In genomic region chr6:28136585-28137457, GRCh38 we compare ENCODE assay signal across 8 cellular contexts. TPM values are rescaled to one million over a fixed set of nuclear protein-coding genes. Genes with fewer than 3 reads are reported as not detected.
DNase-seq lines count a peak whose midpoint lies in the region; ATAC-seq, FAIRE-seq and TF ChIP-seq lines count a peak whose summit lies in the region.

No MANE protein-coding gene starts in this region.

- DNase-seq in AG04450 (ENCODE audit: low read depth, low spot score) (peak; percentile 94), NCI-H345 (lab: John Stamatoyannopoulos, UW) (peak; percentile 91), cerebellar cortex (ENCODE audit: low spot score) (peak; percentile 96), keratinocyte (ENCODE audit: low read depth, low spot score) (no peak)
- DNase-seq in stimulated activated CD4-positive, alpha-beta T cell treated with anti-CD3 and anti-CD28 coated beads, Interleukin-12 subunit alpha, Interleukin-12 subunit beta, amount 100 ng/mL, for 4 hours: peak; percentile 69

- H3K9ac ChIP-seq in keratinocyte (ENCODE audit: control insufficient read depth, extremely low read depth, insufficient read depth, low read length): peak overlapping the region; percentile 84

- H4K20me1 ChIP-seq in keratinocyte (ENCODE audit: control insufficient read depth, extremely low read depth, insufficient read depth, low read length): no peaks in the 10 kb centered on the region

- peak overlapping the region; percentile 92 for H3K4me2 ChIP-seq in keratinocyte (ENCODE audit: control insufficient read depth, extremely low read depth, insufficient read depth, low read depth, low read length)

- no peaks in the 10 kb centered on the region; the same call in 1 of the 2 replicates for H3K9me3 ChIP-seq in AG04450 (ENCODE audit: control insufficient read depth, insufficient read depth, low read length)
- H3K9me3 ChIP-seq in keratinocyte (ENCODE audit: control insufficient read depth, low read depth, low read length): no peaks in the 10 kb centered on the region

- CTCF ChIA-PET in AG04450 (lab: Charles Lee): interaction anchor here (0.6 to 1.0 kb wide), 3 partner anchors 32 to 297 kb away, joined by 4 to 6 read pairs (median 5); no protein-coding TSS in a partner anchor

- no peak for TF ChIP-seq CTCF in AG04450 (IDR thresholded peaks at IDR 0.05; ENCODE audit: low read depth, low read length)
- no peak for TF ChIP-seq CTCF in keratinocyte (optimal IDR thresholded peaks at IDR 0.05 in 1 of 3, IDR thresholded peaks at IDR 0.05 in 1 of 3, conservative IDR thresholded peaks at IDR 0.05 in 1 of 3; ENCODE audit: extremely low read depth in 1 of 3, insufficient read depth in 2 of 3, low read length in 3 of 3)

- H3K27ac ChIP-seq in AG04450 (ENCODE audit: low read depth, low read length) (peak overlapping the region; percentile 87), keratinocyte (ENCODE audit: control insufficient read depth, insufficient read depth, low read length) (peak overlapping the region; percentile 61)

- H2AFZ ChIP-seq in keratinocyte (ENCODE audit: control insufficient read depth, low read length): peak overlapping the region; percentile 94

- no peaks in the 10 kb centered on the region for H3K36me3 ChIP-seq in keratinocyte (ENCODE audit: control insufficient read depth in 2 of 2, extremely low read depth in 1 of 2, insufficient read depth in 2 of 2, low read length in 2 of 2)

- H3K27me3 ChIP-seq in AG04450 (ENCODE audit: control insufficient read depth, insufficient read depth, low read length): no peaks in the 10 kb centered on the region
- H3K27me3 ChIP-seq in keratinocyte (ENCODE audit: control insufficient read depth, extremely low read depth, insufficient read depth, low read length): no peaks in the 10 kb centered on the region

- peaks cover 24% of the 10 kb centered on the region for H3K79me2 ChIP-seq in keratinocyte (ENCODE audit: control insufficient read depth, insufficient read depth, low read length)

- no peaks in the 10 kb centered on the region for H3K9me1 ChIP-seq in keratinocyte (ENCODE audit: control insufficient read depth, extremely low read depth, insufficient read depth, low read length)

- POLR2A ChIA-PET in AG04450 (lab: Yijun Ruan, JAX): interaction anchor here (0.6 to 1.5 kb wide), 4 partner anchors 32 to 219 kb away, joined by 3 to 8 read pairs (median 4); no protein-coding TSS in a partner anchor

- FAIRE-seq in keratinocyte (lab: Jason Lieb, UNC): no peak

- H3K4me3 ChIP-seq in AG04450 (ENCODE audit: low read depth, low read length) (peak overlapping the region; percentile 86), keratinocyte (ENCODE audit: control insufficient read depth in 2 of 3, extremely low read depth in 1 of 3, insufficient read depth in 2 of 3, low read depth in 1 of 3, low read length in 3 of 3) (peak overlapping the region; percentile 76 to 93 (median 79))

- ATAC-seq in GM18909 (IDR thresholded peaks at IDR 0.05; ENCODE audit: poor library complexity, unreplicated experiment) (peak; percentile 63), HG03175 (IDR thresholded peaks at IDR 0.05; ENCODE audit: unreplicated experiment) (peak; percentile 64)
- peak; percentile 35 to 44 for ATAC-seq in activated CD4-positive, CD25-positive, alpha-beta regulatory T cell treated with anti-CD3 and anti-CD28 coated beads, Interleukin-2, amount 50 U/mL, for 24 hours

- H3K4me1 ChIP-seq in keratinocyte (ENCODE audit: control insufficient read depth, extremely low read depth, insufficient read depth, low read length): peaks cover 13% of the 10 kb centered on the region

- dilution Hi-C loops in keratinocyte (cut with MboI; ENCODE audit: extremely low pct_ligation_motif_present, low sequenced_read_pairs): no loop called here

RNA-seq across cellular contexts. Expression of gene ZKSCAN8, which starts 4.9 kb away (rescaled TPM):
- polyA plus RNA-seq in AG04450 (2011; rRNA removed) (11.5 and 15.0 TPM in 2 replicates), keratinocyte (5.4 to 6.4 TPM (median 5.7 TPM) in 3 replicates)
- 30.4 and 33.3 TPM in 2 replicates for polyA minus RNA-seq in AG04450 (2011; rRNA and poly(A)+ RNA removed)
- polyA plus RNA-seq in keratinocyte (2011; ENCODE audit: low read depth): 2.1 TPM
- 2.0 and 3.8 TPM in 2 replicates for polyA plus RNA-seq in keratinocyte (2011; cell fraction: cytosol; rRNA removed)
- 21.5 TPM in 2 replicates for polyA plus RNA-seq in keratinocyte (2011; cell fraction: nucleus; rRNA removed)
- polyA plus RNA-seq in keratinocyte (2012; ENCODE audit: low replicate concordance): 3.4 and 3.8 TPM in 2 replicates
- polyA minus RNA-seq in keratinocyte: 4.3 to 14.8 TPM (median 10.7 TPM) in 3 replicates
- 4.0 TPM for polyA minus RNA-seq in keratinocyte (2011; cell fraction: cytosol; rRNA and poly(A)+ RNA removed)
- 8.9 and 19.5 TPM in 2 replicates for polyA minus RNA-seq in keratinocyte (2011; cell fraction: nucleus; rRNA and poly(A)+ RNA removed)

RNA-seq across cellular contexts. Expression of gene ZSCAN16, which starts 12.4 kb away (rescaled TPM):
- polyA plus RNA-seq in AG04450 (2011; rRNA removed) (2.7 and 3.2 TPM in 2 replicates), keratinocyte (0.99 to 1.5 TPM (median 1.0 TPM) in 3 replicates)
- 3.0 and 3.6 TPM in 2 replicates for polyA minus RNA-seq in AG04450 (2011; rRNA and poly(A)+ RNA removed)
- 3.9 TPM for polyA plus RNA-seq in keratinocyte (2011; ENCODE audit: low read depth)
- polyA plus RNA-seq in keratinocyte (2011; cell fraction: cytosol; rRNA removed): 0.49 and 0.70 TPM in 2 replicates
- 1.00 and 1.8 TPM in 2 replicates for polyA plus RNA-seq in keratinocyte (2011; cell fraction: nucleus; rRNA removed)
- polyA plus RNA-seq in keratinocyte (2012; ENCODE audit: low replicate concordance): 0.95 and 3.1 TPM in 2 replicates
- polyA minus RNA-seq in keratinocyte: 0.49 to 0.83 TPM in 2 of 3 replicates, not detected in the other
- polyA minus RNA-seq in keratinocyte (2011; cell fraction: cytosol; rRNA and poly(A)+ RNA removed): not detected
- polyA minus RNA-seq in keratinocyte (2011; cell fraction: nucleus; rRNA and poly(A)+ RNA removed): 0.32 and 0.62 TPM in 2 replicates

RNA-seq across cellular contexts. Expression of gene ZNF165, which starts 56.5 kb away (rescaled TPM):
- polyA plus RNA-seq in AG04450 (2011; rRNA removed) (0.14 and 0.15 TPM in 2 replicates), keratinocyte (1.1 to 3.6 TPM (median 2.1 TPM) in 3 replicates)
- 0.17 and 0.18 TPM in 2 replicates for polyA minus RNA-seq in AG04450 (2011; rRNA and poly(A)+ RNA removed)
- 12.0 TPM for polyA plus RNA-seq in keratinocyte (2011; ENCODE audit: low read depth)
- 1.4 and 2.8 TPM in 2 replicates for polyA plus RNA-seq in keratinocyte (2011; cell fraction: cytosol; rRNA removed)
- 7.2 and 7.8 TPM in 2 replicates for polyA plus RNA-seq in keratinocyte (2011; cell fraction: nucleus; rRNA removed)
- polyA plus RNA-seq in keratinocyte (2012; ENCODE audit: low replicate concordance): 2.4 and 13.6 TPM in 2 replicates
- 0.13 to 4.6 TPM (median 1.8 TPM) in 3 replicates for polyA minus RNA-seq in keratinocyte
- polyA minus RNA-seq in keratinocyte (2011; cell fraction: cytosol; rRNA and poly(A)+ RNA removed): 1.5 TPM
- 5.0 and 10.0 TPM in 2 replicates for polyA minus RNA-seq in keratinocyte (2011; cell fraction: nucleus; rRNA and poly(A)+ RNA removed)
